In the genomic region with DNA sequence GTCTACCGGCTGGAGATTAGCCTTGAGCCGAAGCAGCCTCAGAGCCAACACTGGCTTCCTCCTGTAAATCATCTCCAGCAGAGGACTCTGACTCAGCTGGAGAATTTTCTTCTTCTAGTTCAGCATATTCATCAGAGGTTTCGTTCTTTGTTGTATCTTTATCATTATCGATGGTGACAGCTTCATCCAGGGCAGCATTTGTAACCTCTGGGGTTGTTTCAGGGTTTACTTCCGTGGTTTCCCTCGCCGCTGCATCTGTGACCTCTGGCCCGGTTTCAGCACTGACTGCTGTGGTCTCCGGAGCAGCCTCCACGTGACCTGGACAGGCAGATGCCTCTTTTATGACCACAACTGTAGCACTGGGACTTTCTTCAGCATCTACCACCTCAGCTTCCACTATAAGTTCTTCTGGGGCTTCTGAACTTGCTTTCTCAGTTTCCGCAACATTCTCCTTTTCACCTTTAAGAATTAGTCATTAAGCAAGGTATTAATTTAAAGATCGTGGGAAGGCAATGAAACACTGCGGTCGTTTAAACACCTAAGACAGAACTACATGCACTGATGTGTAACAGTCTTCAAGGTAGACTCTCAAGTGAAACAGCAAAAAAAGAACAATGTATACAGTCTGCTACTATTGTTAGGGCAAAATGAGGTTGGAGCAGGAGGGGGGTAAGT, we compare ENCODE assay signal across 8 cellular contexts. TPM values are rescaled to one million over a fixed set of nuclear protein-coding genes. Genes with fewer than 3 reads are reported as not detected.
DNase-seq lines count a peak whose midpoint lies in the region; ATAC-seq, FAIRE-seq and TF ChIP-seq lines count a peak whose summit lies in the region.

No MANE protein-coding gene starts in this region.

- H3K4me1 ChIP-seq in A549 (peaks cover 19% of the 10 kb centered on the region), fibroblast of lung (ENCODE audit: control insufficient read depth, extremely low read depth, insufficient read depth, low read length) (peaks cover 13% of the 10 kb centered on the region), neuron (ENCODE audit: insufficient read depth, low read length) (peaks cover 12% of the 10 kb centered on the region)

- POLR2A ChIA-PET in A549 (lab: Yijun Ruan, JAX): interaction anchor here (1.0 kb wide), 1 partner anchor 89 kb away, joined by 3 read pairs; the partner anchor contains the start of gene ELF2

- H3K4me2 ChIP-seq in A549 (peak overlapping the region; percentile 81), fibroblast of lung (ENCODE audit: extremely low read depth, insufficient read depth, low read length) (peak overlapping the region; percentile 87)

- H3K27ac ChIP-seq in A549 (peak overlapping the region; percentile 80 to 85), fibroblast of lung (ENCODE audit: insufficient read depth, low read length) (peak overlapping the region; percentile 16), substantia nigra (ENCODE audit: low read depth, low read length, poor library complexity, severe bottlenecking) (no peak overlapping the region)

- H3K9ac ChIP-seq in fibroblast of lung (ENCODE audit: insufficient read depth, low read length): no peak overlapping the region

- CTCF ChIA-PET in A549 (lab: Yijun Ruan, JAX): interaction anchor here (1.0 to 2.3 kb wide), 4 partner anchors 28 to 35 kb away, joined by 4 to 9 read pairs (median 6); no protein-coding TSS in a partner anchor

- DNase-seq in A549 (ENCODE audit: low read depth in 1 of 2, low spot score in 1 of 2): peak; percentile 48 to 64
- peak; percentile 94 for DNase-seq in OCI-M1 (lab: John Stamatoyannopoulos, UW)
- DNase-seq in activated T-cell treated with anti-CD3 and anti-CD28 coated beads, Interleukin-2, amount 50 U/mL, for 48 hours: peak; percentile 85 to 89
- DNase-seq in fibroblast of lung (ENCODE audit: low read depth in 2 of 2): peak; percentile 77 to 79
- DNase-seq in substantia nigra (lab: John Stamatoyannopoulos, UW): peak in 40 of 49 donors; percentile 0 to 66 (median 24)

- H4K20me1 ChIP-seq in fibroblast of lung (ENCODE audit: control insufficient read depth, extremely low read depth, insufficient read depth, low read length): no peaks in the 10 kb centered on the region

- H3K4me3 ChIP-seq in A549 (peak overlapping the region; percentile 35), fibroblast of lung (replicated peaks in 1 of 4; ENCODE audit: control extremely low read depth in 1 of 4, insufficient read depth in 1 of 4, low read depth in 3 of 4, low read length in 4 of 4) (peak overlapping the region; percentile 2 to 50 (median 36)), neuron (ENCODE audit: low read length) (peak overlapping the region; percentile 57)

- TF ChIP-seq RAD21 in A549 (conservative IDR thresholded peaks at IDR 0.05 in 1 of 2, IDR thresholded peaks at IDR 0.05 in 1 of 2): no peak

- no peaks in the 10 kb centered on the region for H3K9me3 ChIP-seq in A549
- no peaks in the 10 kb centered on the region for H3K9me3 ChIP-seq in fibroblast of lung (ENCODE audit: control insufficient read depth, insufficient read depth, low read depth, low read length)
- H3K9me3 ChIP-seq in neuron (ENCODE audit: low read length): no peaks in the 10 kb centered on the region

- H3K36me3 ChIP-seq in fibroblast of lung (ENCODE audit: control insufficient read depth, insufficient read depth, low read length): no peaks in the 10 kb centered on the region
- no peaks in the 10 kb centered on the region for H3K36me3 ChIP-seq in neuron (ENCODE audit: insufficient read depth, low read length)

- TF ChIP-seq CTCF in A549 (IDR thresholded peaks at IDR 0.05): no peak
- no peak for TF ChIP-seq CTCF in fibroblast of lung (conservative IDR thresholded peaks at IDR 0.05 in 1 of 2, IDR thresholded peaks at IDR 0.05 in 1 of 2; ENCODE audit: low read depth in 1 of 2, low read length in 2 of 2)

- H3K79me2 ChIP-seq in fibroblast of lung (ENCODE audit: control insufficient read depth, insufficient read depth, low read length): no peaks in the 10 kb centered on the region

- no peak for TF ChIP-seq EP300 in A549 (IDR thresholded peaks at IDR 0.05)

- peak overlapping the region; percentile 41 for H2AFZ ChIP-seq in fibroblast of lung (ENCODE audit: low read length)
- H2AFZ ChIP-seq in neuron (ENCODE audit: low read depth, low read length): peak overlapping the region; percentile 91

- no peak for TF ChIP-seq POLR2A in A549 (IDR thresholded peaks at IDR 0.05; ENCODE audit: low read length)

- ATAC-seq in A549 (peak; percentile 93 to 95), GM18870 (IDR thresholded peaks at IDR 0.05; ENCODE audit: unreplicated experiment) (peak; percentile 96), HG03097 (IDR thresholded peaks at IDR 0.05; ENCODE audit: low FRiP score, unreplicated experiment) (peak; percentile 97)

- peak; percentile 32 for FAIRE-seq in A549 (lab: Jason Lieb, UNC)

- H3K27me3 ChIP-seq in fibroblast of lung (ENCODE audit: control insufficient read depth, insufficient read depth, low read length) (no peaks in the 10 kb centered on the region), neuron (ENCODE audit: insufficient read depth, low read length) (no peaks in the 10 kb centered on the region)

- WGBS in A549 (ENCODE audit: missing lambda C conversion rate): 8% methylated on average over 14 of the region's 14 CpGs

TF ChIP-seq in A549, 52 proteins besides CTCF, POLR2A, EP300 and RAD21:
- no peak for TF ChIP-seq HOXB13 (CRISPR knock-in tag; IDR thresholded peaks at IDR 0.05; ENCODE audit: low read depth)
- 0 out of 5 replicates have a peak, but pooled peaks of 1 of the 2 experiments have one; percentile 23 for TF ChIP-seq JUN (IDR thresholded peaks at IDR 0.05)
- TF ChIP-seq, protein P1, sequence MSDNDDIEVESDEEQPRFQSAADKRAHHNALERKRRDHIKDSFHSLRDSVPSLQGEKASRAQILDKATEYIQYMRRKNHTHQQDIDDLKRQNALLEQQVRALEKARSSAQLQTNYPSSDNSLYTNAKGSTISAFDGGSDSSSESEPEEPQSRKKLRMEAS (IDR thresholded peaks at IDR 0.05): peak; percentile 79
- no peak for TF ChIP-seq FOSL2 (IDR thresholded peaks at IDR 0.05)
- no peak for TF ChIP-seq FOSL2 (CRISPR knock-in tag; IDR thresholded peaks at IDR 0.05)
- TF ChIP-seq, protein P2, sequence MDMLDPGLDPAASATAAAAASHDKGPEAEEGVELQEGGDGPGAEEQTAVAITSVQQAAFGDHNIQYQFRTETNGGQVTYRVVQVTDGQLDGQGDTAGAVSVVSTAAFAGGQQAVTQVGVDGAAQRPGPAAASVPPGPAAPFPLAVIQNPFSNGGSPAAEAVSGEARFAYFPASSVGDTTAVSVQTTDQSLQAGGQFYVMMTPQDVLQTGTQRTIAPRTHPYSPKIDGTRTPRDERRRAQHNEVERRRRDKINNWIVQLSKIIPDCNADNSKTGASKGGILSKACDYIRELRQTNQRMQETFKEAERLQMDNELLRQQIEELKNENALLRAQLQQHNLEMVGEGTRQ (IDR thresholded peaks at IDR 0.05): peak; percentile 87
- TF ChIP-seq JUNB (IDR thresholded peaks at IDR 0.05): no peak

RNA-seq across cellular contexts. Expression of gene MGARP, which starts 13.3 kb away (rescaled TPM):
- polyA plus RNA-seq in A549 (2011; rRNA removed) (0.86 and 1.4 TPM in 2 replicates), A549 (2017; fragmentation: RNase III; extraction: RNeasy Plus Mini Kit Qiagen cat#74134 plus additional on column Dnase treatment) (1.1 to 1.4 TPM (median 1.1 TPM) in 3 replicates), fibroblast of lung (18.2 and 18.8 TPM in 2 replicates)
- polyA plus RNA-seq in A549 (2012; cell fraction: cytosol; rRNA removed): 0.98 and 1.0 TPM in 2 replicates
- polyA plus RNA-seq in A549 (2012; cell fraction: nucleus; rRNA removed): 0.34 and 0.37 TPM in 2 replicates
- 0.25 TPM in 1 of 2 replicates, not detected in the other for polyA minus RNA-seq in A549 (2011; rRNA and poly(A)+ RNA removed)
- total RNA-seq in fibroblast of lung: 12.3 and 15.2 TPM in 2 replicates
- polyA plus RNA-seq in fibroblast of lung (2012): 12.3 and 13.1 TPM in 2 replicates
- polyA minus RNA-seq in fibroblast of lung (ENCODE audit: low replicate concordance): 0.48 TPM in 1 of 2 replicates, not detected in the other

RNA-seq across cellular contexts. Expression of gene NAA15, which starts 34.6 kb away (rescaled TPM):
- polyA plus RNA-seq in A549 (2011; rRNA removed) (33.8 and 45.2 TPM in 2 replicates), A549 (2017; fragmentation: RNase III; extraction: RNeasy Plus Mini Kit Qiagen cat#74134 plus additional on column Dnase treatment) (29.2 to 35.6 TPM (median 31.7 TPM) in 3 replicates), fibroblast of lung (28.9 and 30.1 TPM in 2 replicates)
- 4.8 and 5.0 TPM in 2 replicates for polyA plus RNA-seq in A549 (2012; cell fraction: cytosol; rRNA removed)
- polyA plus RNA-seq in A549 (2012; cell fraction: nucleus; rRNA removed): 3.9 and 5.3 TPM in 2 replicates
- polyA minus RNA-seq in A549 (2011; rRNA and poly(A)+ RNA removed): 13.4 and 13.6 TPM in 2 replicates
- 23.1 and 25.4 TPM in 2 replicates for total RNA-seq in fibroblast of lung
- 25.3 and 31.9 TPM in 2 replicates for polyA plus RNA-seq in fibroblast of lung (2012)
- polyA minus RNA-seq in fibroblast of lung (ENCODE audit: low replicate concordance): 1.4 and 6.6 TPM in 2 replicates

RNA-seq across cellular contexts. Expression of gene NDUFC1, which starts 35.6 kb away (rescaled TPM):
- polyA plus RNA-seq in A549 (2011; rRNA removed) (45.7 and 63.3 TPM in 2 replicates), A549 (2017; fragmentation: RNase III; extraction: RNeasy Plus Mini Kit Qiagen cat#74134 plus additional on column Dnase treatment) (111 to 117 TPM (median 116 TPM) in 3 replicates), fibroblast of lung (36.9 and 40.1 TPM in 2 replicates)
- polyA plus RNA-seq in A549 (2012; cell fraction: cytosol; rRNA removed): 52.7 and 58.6 TPM in 2 replicates
- polyA plus RNA-seq in A549 (2012; cell fraction: nucleus; rRNA removed): 22.1 and 22.7 TPM in 2 replicates
- 5.0 and 6.5 TPM in 2 replicates for polyA minus RNA-seq in A549 (2011; rRNA and poly(A)+ RNA removed)
- total RNA-seq in fibroblast of lung: 34.7 and 47.9 TPM in 2 replicates
- 88.8 and 95.7 TPM in 2 replicates for polyA plus RNA-seq in fibroblast of lung (2012)
- polyA minus RNA-seq in fibroblast of lung (ENCODE audit: low replicate concordance): 5.6 and 7.6 TPM in 2 replicates

Comparison
In these comparisons a context has a peak if more than half of its experiments do, and no peak if none do; other contexts are left out.
1. DNase-seq: peak in every context shown above with its lines; median percentile 94 in OCI-M1; 87 in activated T-cell treated with anti-CD3 and anti-CD28 coated beads, Interleukin-2, amount 50 U/mL, for 48 hours; 78 in fibroblast of lung; 56 in A549; 24 in substantia nigra.